ENCODE assay signal across 9 cellular contexts in the genomic region with DNA sequence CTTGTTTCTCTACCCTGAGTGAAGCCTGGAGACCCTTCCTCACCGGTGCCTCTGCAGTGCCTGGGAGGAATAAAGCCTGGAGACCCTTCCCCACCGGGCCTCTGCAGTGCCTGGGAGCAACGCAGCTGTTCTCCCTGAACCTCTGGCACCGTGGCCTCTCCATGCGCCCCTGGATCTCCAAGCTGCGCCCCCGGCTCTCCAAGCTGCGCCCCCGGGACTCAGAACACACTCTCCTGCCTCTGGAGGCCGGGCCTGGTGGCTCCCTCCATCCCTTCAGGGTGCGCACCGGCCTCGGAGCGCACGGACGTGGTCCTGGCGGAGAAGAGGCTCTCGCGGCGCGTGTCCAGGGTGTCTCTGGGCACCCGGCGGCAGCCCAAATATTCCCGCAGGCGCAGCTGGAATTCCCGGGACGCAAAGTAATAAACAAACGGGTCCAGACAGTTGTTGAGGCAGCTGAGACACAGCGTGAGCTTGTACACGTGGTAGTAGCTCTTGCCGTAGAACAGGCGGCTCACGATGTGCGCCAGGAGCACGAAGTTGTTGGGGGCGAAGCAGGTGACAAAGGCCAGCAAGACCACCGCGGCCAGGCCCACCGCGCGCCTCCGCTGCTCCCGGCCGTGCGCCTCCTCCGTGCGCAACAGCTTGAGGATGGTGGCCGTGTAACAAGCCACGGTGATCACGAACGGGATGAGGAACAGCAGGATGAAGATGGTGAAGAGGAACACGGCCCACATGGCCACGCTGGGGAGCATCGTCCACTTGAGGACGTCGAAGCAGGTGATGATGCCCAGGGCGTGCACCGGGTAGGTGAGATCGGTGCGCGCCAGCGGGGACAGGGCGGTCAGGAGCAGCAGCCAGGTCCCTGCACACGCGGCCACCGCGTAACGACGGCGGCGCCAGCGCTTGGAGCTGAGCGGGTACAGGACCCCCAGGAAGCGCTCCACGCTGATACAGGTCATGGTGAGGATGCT. TPM values are rescaled to one million over a fixed set of nuclear protein-coding genes. Genes with fewer than 3 reads are reported as not detected.
DNase-seq lines count a peak whose midpoint lies in the region; ATAC-seq and TF ChIP-seq lines count a peak whose summit lies in the region.
"Had no signal": no experiment of that assay in that cellular context is flagged by ENCODE, and none has a peak within 500 bp of the region (broad histone marks: within the 10 kb centered on the region; RNA-seq: fewer than 3 reads in every experiment).

No MANE protein-coding gene starts in this region.

- WGBS in esophagus muscularis mucosa: 43% methylated on average over 59 of the region's 75 CpGs

- no peaks in the 10 kb centered on the region for H3K4me1 ChIP-seq in esophagus muscularis mucosa

- intact Hi-C loops in activated CD4-positive, alpha-beta T cell treated with anti-CD3 and anti-CD28 coated beads for 36 hours (cut with DNase I, micrococcal nuclease): loop anchor here in 1 of 2 experiments (10.0 kb wide), 1 partner anchor 1229 kb away; the partner anchor contains the start of gene CD99
- intact Hi-C loops in esophagus muscularis mucosa (cut with DNase I): no loop called here

- DNase-seq in activated CD4-positive, alpha-beta T cell treated with anti-CD3 and anti-CD28 coated beads for 36 hours: no peak
- DNase-seq in activated CD4-positive, alpha-beta T cell treated with anti-CD3 and anti-CD28 coated beads, Interleukin-2, amount 50 U/mL, for 1 hour: no peak
- DNase-seq in activated CD4-positive, alpha-beta T cell treated with anti-CD3 and anti-CD28 coated beads, Interleukin-2, amount 10 ng/mL, durations not matched to agents 7 days and 5 days: peak; percentile 5
- DNase-seq in esophagus muscularis mucosa (ENCODE audit: extremely low spot score) (peak; percentile 81), Kasumi-1 (lab: John Stamatoyannopoulos, UW) (no peak), NCI-H524 (lab: John Stamatoyannopoulos, UW) (no peak)
- DNase-seq: NCI-H345 had no signal

- no peak overlapping the region for H3K4me3 ChIP-seq in esophagus muscularis mucosa

- peak overlapping the region; percentile 78 for H3K27ac Mint-ChIP-seq in activated CD4-positive, alpha-beta T cell treated with anti-CD3 and anti-CD28 coated beads for 36 hours
- H3K27ac Mint-ChIP-seq in activated CD4-positive, alpha-beta T cell treated with anti-CD3 and anti-CD28 coated beads, Interleukin-2, amount 10 ng/mL, durations not matched to agents 7 days and 5 days: peak overlapping the region; percentile 88
- H3K27ac Mint-ChIP-seq in stimulated activated memory B cell treated with anti-CD40 and anti-IgM and Interleukin-4, amounts not matched to agents 10 μg/mL and 1 μg/mL and 100 μg/mL, for 72 hours: peak overlapping the region; percentile 94

- CTCF ChIA-PET in activated CD4-positive, alpha-beta T cell treated with anti-CD3 and anti-CD28 coated beads for 36 hours (lab: Charles Lee): no interaction called here
- CTCF ChIA-PET in activated CD4-positive, alpha-beta T cell treated with anti-CD3 and anti-CD28 coated beads, Interleukin-2, amount 10 ng/mL, durations not matched to agents 7 days and 5 days (lab: Charles Lee): no interaction called here

- H3K27me3 Mint-ChIP-seq in activated CD4-positive, alpha-beta T cell treated with anti-CD3 and anti-CD28 coated beads for 36 hours: no peaks in the 10 kb centered on the region
- no peaks in the 10 kb centered on the region for H3K27me3 Mint-ChIP-seq in activated CD4-positive, alpha-beta T cell treated with anti-CD3 and anti-CD28 coated beads, Interleukin-2, amount 10 ng/mL, durations not matched to agents 7 days and 5 days
- no peaks in the 10 kb centered on the region for H3K27me3 Mint-ChIP-seq in stimulated activated memory B cell treated with anti-CD40 and anti-IgM and Interleukin-4, amounts not matched to agents 10 μg/mL and 1 μg/mL and 100 μg/mL, for 72 hours

- peaks cover 31% of the 10 kb centered on the region for H3K36me3 Mint-ChIP-seq in activated CD4-positive, alpha-beta T cell treated with anti-CD3 and anti-CD28 coated beads for 36 hours (ENCODE audit: low read depth)
- peaks cover 67% of the 10 kb centered on the region for H3K36me3 Mint-ChIP-seq in activated CD4-positive, alpha-beta T cell treated with anti-CD3 and anti-CD28 coated beads, Interleukin-2, amount 10 ng/mL, durations not matched to agents 7 days and 5 days (ENCODE audit: low read depth)
- H3K36me3 Mint-ChIP-seq in stimulated activated memory B cell treated with anti-CD40 and anti-IgM and Interleukin-4, amounts not matched to agents 10 μg/mL and 1 μg/mL and 100 μg/mL, for 72 hours: peaks cover 54% of the 10 kb centered on the region

- no peak for ATAC-seq in activated CD4-positive, alpha-beta T cell treated with anti-CD3 and anti-CD28 coated beads for 36 hours
- ATAC-seq in stimulated activated memory B cell treated with anti-CD40 and anti-IgM and Interleukin-4, amounts not matched to agents 10 μg/mL and 1 μg/mL and 100 μg/mL, for 72 hours: no peak
- ATAC-seq in HG03460 (IDR thresholded peaks at IDR 0.05; ENCODE audit: unreplicated experiment): no peak

- TF ChIP-seq EP300 in esophagus muscularis mucosa (IDR thresholded peaks at IDR 0.05): no peak

- POLR2A ChIA-PET in activated CD4-positive, alpha-beta T cell treated with anti-CD3 and anti-CD28 coated beads for 36 hours (lab: Charles Lee): no interaction called here
- POLR2A ChIA-PET in activated CD4-positive, alpha-beta T cell treated with anti-CD3 and anti-CD28 coated beads, Interleukin-2, amount 10 ng/mL, durations not matched to agents 7 days and 5 days (lab: Charles Lee): no interaction called here

- no peaks in the 10 kb centered on the region for H3K9me3 Mint-ChIP-seq in activated CD4-positive, alpha-beta T cell treated with anti-CD3 and anti-CD28 coated beads for 36 hours (ENCODE audit: low read depth)
- H3K9me3 Mint-ChIP-seq in activated CD4-positive, alpha-beta T cell treated with anti-CD3 and anti-CD28 coated beads, Interleukin-2, amount 10 ng/mL, durations not matched to agents 7 days and 5 days: no peaks in the 10 kb centered on the region
- H3K9me3 Mint-ChIP-seq in stimulated activated memory B cell treated with anti-CD40 and anti-IgM and Interleukin-4, amounts not matched to agents 10 μg/mL and 1 μg/mL and 100 μg/mL, for 72 hours: no peaks in the 10 kb centered on the region

- TF ChIP-seq CTCF in esophagus muscularis mucosa (IDR thresholded peaks at IDR 0.05): no peak

- no peak overlapping the region for H3K27ac ChIP-seq in esophagus muscularis mucosa (replicated peaks in 1 of 4)

- peaks cover 75% of the 10 kb centered on the region for H3K4me1 Mint-ChIP-seq in activated CD4-positive, alpha-beta T cell treated with anti-CD3 and anti-CD28 coated beads for 36 hours
- H3K4me1 Mint-ChIP-seq in activated CD4-positive, alpha-beta T cell treated with anti-CD3 and anti-CD28 coated beads, Interleukin-2, amount 10 ng/mL, durations not matched to agents 7 days and 5 days: peaks cover 81% of the 10 kb centered on the region
- peaks cover 81% of the 10 kb centered on the region for H3K4me1 Mint-ChIP-seq in stimulated activated memory B cell treated with anti-CD40 and anti-IgM and Interleukin-4, amounts not matched to agents 10 μg/mL and 1 μg/mL and 100 μg/mL, for 72 hours

- no peaks in the 10 kb centered on the region for H3K9me3 ChIP-seq in esophagus muscularis mucosa

- no peak for TF ChIP-seq POLR2A in esophagus muscularis mucosa (IDR thresholded peaks at IDR 0.05; ENCODE audit: low read depth)

- no peaks in the 10 kb centered on the region for H3K36me3 ChIP-seq in esophagus muscularis mucosa

- peaks cover 0 to 72% (median 2%) of the 10 kb centered on the region in 4 donors for H3K27me3 ChIP-seq in esophagus muscularis mucosa

- H3K4me3 Mint-ChIP-seq in activated CD4-positive, alpha-beta T cell treated with anti-CD3 and anti-CD28 coated beads for 36 hours: no peak overlapping the region
- H3K4me3 Mint-ChIP-seq in activated CD4-positive, alpha-beta T cell treated with anti-CD3 and anti-CD28 coated beads, Interleukin-2, amount 10 ng/mL, durations not matched to agents 7 days and 5 days: peak overlapping the region; percentile 69
- H3K4me3 Mint-ChIP-seq in stimulated activated memory B cell treated with anti-CD40 and anti-IgM and Interleukin-4, amounts not matched to agents 10 μg/mL and 1 μg/mL and 100 μg/mL, for 72 hours: no peak overlapping the region

RNA-seq across cellular contexts. Expression of gene ASMTL, which starts 12.8 kb away (rescaled TPM):
- 10 to 100 TPM; 33.9 to 38.3 TPM for total RNA-seq in activated CD4-positive, alpha-beta T cell treated with anti-CD3 and anti-CD28 coated beads for 36 hours
- total RNA-seq in activated CD4-positive, alpha-beta T cell treated with anti-CD3 and anti-CD28 coated beads, Interleukin-2, amount 10 ng/mL, durations not matched to agents 7 days and 5 days: 10 to 100 TPM; 30.7 to 33.9 TPM
- total RNA-seq in esophagus muscularis mucosa: 10 to 100 TPM; 28.7 to 52.2 (median 32.8) TPM

Comparison
In these comparisons a context has a peak if more than half of its experiments do, and no peak if none do; other contexts are left out.
1. DNase-seq: peak in activated CD4-positive, alpha-beta T cell treated with anti-CD3 and anti-CD28 coated beads, Interleukin-2, amount 10 ng/mL, durations not matched to agents 7 days and 5 days (single experiment) and esophagus muscularis mucosa (single experiment); none in activated CD4-positive, alpha-beta T cell treated with anti-CD3 and anti-CD28 coated beads for 36 hours (single experiment), activated CD4-positive, alpha-beta T cell treated with anti-CD3 and anti-CD28 coated beads, Interleukin-2, amount 50 U/mL, for 1 hour (single experiment), Kasumi-1 (0 of 2) and NCI-H524 (0 of 2).
2. Peak in every context shown above with its lines, with median percentiles within 50 percentile points of each other: H3K27ac Mint-ChIP-seq.